ENCODE assay signal across 22 cellular contexts in genomic region chr1:166185526-166185925, GRCh38. TPM values are rescaled to one million over a fixed set of nuclear protein-coding genes. Genes with fewer than 3 reads are reported as not detected.
"Had no signal": no experiment of that assay in that cellular context is flagged by ENCODE, and none has a peak within 500 bp of the region (broad histone marks: within the 10 kb centered on the region; RNA-seq: fewer than 3 reads in every experiment).

No MANE protein-coding gene starts in this region.

- H3K9ac ChIP-seq: KMS-11 had no signal

- H3K4me2 ChIP-seq: KMS-11 had no signal

- ATAC-seq: K562, Panc1, SK-N-SH treated with all-trans-retinoic acid at 6 μM for 48 hours had no signal

- H3K27ac ChIP-seq: HL-60, KMS-11, RWPE1 had no signal

- H3K4me3 Mint-ChIP-seq: IgD-negative memory B cell had no signal

- FAIRE-seq: HTR-8/SVneo, K562 had no signal

- H3K27ac Mint-ChIP-seq: IgD-negative memory B cell had no signal

- H3K4me1 Mint-ChIP-seq: IgD-negative memory B cell had no signal

- DNase-seq: Kasumi-1, MM.1S, NCI-H1092 treated with DMSO at 0.1 percent for 48 hours, NCI-H1436, NCI-H187, NCI-H2029, NCI-H2081 treated with DMSO at 0.1 percent for 48 hours, NCI-H2171, NCI-H345, NCI-H446 treated with DMSO at 0.1 percent for 48 hours, NCI-H510A treated with DMSO at 0.1 percent for 48 hours, NCI-H526, SHP77 had no signal

- H3K4me3 ChIP-seq: K562 had no signal

RNA-seq across cellular contexts. Expression of gene FAM78B, which starts 18.7 kb away (rescaled TPM):
- total RNA-seq: M059J had no signal
